ENCODE assay signal across 8 cellular contexts in genomic region chr19:6021878-6022569, GRCh38. TPM values are rescaled to one million over a fixed set of nuclear protein-coding genes. Genes with fewer than 3 reads are reported as not detected.
A peak's percentile ranks its signal among the peaks of the same experiment; 100 is the strongest.
DNase-seq lines count a peak whose midpoint lies in the region; ATAC-seq and TF ChIP-seq lines count a peak whose summit lies in the region.

No MANE protein-coding gene starts in this region.

- no peaks in the 10 kb centered on the region for H3K79me2 ChIP-seq in H9 (ENCODE audit: insufficient read depth, low read length)

- H3K9ac ChIP-seq in H9 (ENCODE audit: extremely low read depth, insufficient read length, low read length) (no peak overlapping the region), endodermal cell (ENCODE audit: extremely low read depth, low read length, poor library complexity, severe bottlenecking) (no peak overlapping the region)

- H3K23ac ChIP-seq in H9 (ENCODE audit: insufficient read length, low read depth, low read length), result no peak overlapping the region

- no peak for ATAC-seq in HG03108 (IDR thresholded peaks at IDR 0.05; ENCODE audit: unreplicated experiment)

- no peak overlapping the region for H2AFZ ChIP-seq in H9 (ENCODE audit: low read length)

- no peaks in the 10 kb centered on the region for H3K23me2 ChIP-seq in H9 (ENCODE audit: insufficient read length, low read depth, low read length, poor library complexity, severe bottlenecking)

- H2BK12ac ChIP-seq in H9 (ENCODE audit: insufficient read length, low read depth, low read length), result no peak overlapping the region

- H2BK15ac ChIP-seq in H9 (ENCODE audit: low read depth, low read length), result no peak overlapping the region

- H3K9me3 ChIP-seq in H9 (ENCODE audit: control insufficient read depth, low read depth, low read length) (no peaks in the 10 kb centered on the region), endodermal cell (ENCODE audit: control insufficient read depth, low read length) (no peaks in the 10 kb centered on the region)

- H4K91ac ChIP-seq in H9 (ENCODE audit: insufficient read length, low read depth, low read length), result no peak overlapping the region

- no CpG with 5 or more reads among the region's 29 CpGs for WGBS in H9 (ENCODE audit: extremely low coverage, insufficient read length, low lambda C conversion rate)
- 46 to 56% methylated on average over 20 to 29 of the region's 29 CpGs for WGBS in endodermal cell (ENCODE audit: insufficient coverage in 1 of 2, insufficient read length in 1 of 2), 2 experiments

- no peaks in the 10 kb centered on the region for H3K36me3 ChIP-seq in endodermal cell (ENCODE audit: control insufficient read depth, insufficient read depth, low read length)

- H3K27me3 ChIP-seq in H9 (ENCODE audit: insufficient read depth, low read length) (no peaks in the 10 kb centered on the region; the same call in 1 of the 2 replicates), endodermal cell (ENCODE audit: control insufficient read depth, insufficient read depth, low read length, poor library complexity, severe bottlenecking) (no peaks in the 10 kb centered on the region)

- H2BK20ac ChIP-seq in H9 (ENCODE audit: low read depth, low read length, poor library complexity, severe bottlenecking), result no peak overlapping the region

- H3K36me3 Mint-ChIP-seq in H9 (ENCODE audit: insufficient read depth in 1 of 3, low read depth in 3 of 3) (no peaks in the 10 kb centered on the region), endodermal cell (ENCODE audit: low read depth) (no peaks in the 10 kb centered on the region)

- no peak overlapping the region for H3K4me3 ChIP-seq in AG09309 (ENCODE audit: control insufficient read depth, low read depth, low read length)
- no peak overlapping the region for H3K4me3 ChIP-seq in endodermal cell (ENCODE audit: low read length)

- no peak overlapping the region for H3K18ac ChIP-seq in H9 (ENCODE audit: insufficient read length, low read depth, low read length)

- no peak overlapping the region for H3K4me3 Mint-ChIP-seq in H9
- no peak overlapping the region for H3K4me3 Mint-ChIP-seq in endodermal cell

- H3K4me1 ChIP-seq in H9 (ENCODE audit: insufficient read depth, low read length) (no peaks in the 10 kb centered on the region), endodermal cell (ENCODE audit: control insufficient read depth, insufficient read depth, low read length) (peaks cover 2% of the 10 kb centered on the region)

- no peak overlapping the region for H2BK5ac ChIP-seq in H9 (ENCODE audit: insufficient read length, low read length)

- H3K27ac ChIP-seq in H9 (ENCODE audit: insufficient read length, low read depth, low read length), result no peak overlapping the region
- no peak overlapping the region for H3K27ac ChIP-seq in endodermal cell (ENCODE audit: low read depth, low read length)

- TF ChIP-seq CTCF in AG09309 (IDR thresholded peaks at IDR 0.05; ENCODE audit: control insufficient read depth, insufficient read depth, low read depth, low read length, missing control alignments) (peak; percentile 55), H9 (conservative IDR thresholded peaks at IDR 0.05) (peak; percentile 95), endodermal cell (conservative IDR thresholded peaks at IDR 0.05) (peak; percentile 97)

- no peak overlapping the region for H2BK120ac ChIP-seq in H9 (ENCODE audit: low read depth, low read length, poor library complexity, severe bottlenecking)

- no peak overlapping the region for H3K56ac ChIP-seq in H9 (ENCODE audit: insufficient read length, low read depth, low read length)

- peaks cover 9 to 31% of the 10 kb centered on the region in 2 experiments; a peak in 3 of 4 replicates for H3K4me1 Mint-ChIP-seq in H9
- H3K4me1 Mint-ChIP-seq in endodermal cell, result peaks cover 6% of the 10 kb centered on the region

- H3K27ac Mint-ChIP-seq in H9, result peak overlapping the region in 2 of 3 experiments; percentile 23 to 89; a peak in 3 of 7 replicates
- H3K27ac Mint-ChIP-seq in endodermal cell, result no peak overlapping the region

- H4K8ac ChIP-seq in H9 (replicated peaks; ENCODE audit: insufficient read length, low read depth, low read length), result no peak overlapping the region

- H3K9me3 Mint-ChIP-seq in H9 (no peaks in the 10 kb centered on the region; a peak in 1 of 5 replicates), endodermal cell (no peaks in the 10 kb centered on the region)

- no peak overlapping the region for H3K4ac ChIP-seq in H9 (ENCODE audit: low read depth, low read length)

- H2AK5ac ChIP-seq in H9 (ENCODE audit: insufficient read length, low read length), result no peak overlapping the region

- no peak overlapping the region for H3K4me2 ChIP-seq in H9 (ENCODE audit: insufficient read depth, insufficient read length, low read length)

- H3K27me3 Mint-ChIP-seq in H9 (ENCODE audit: low read depth), result peaks cover 58% of the 10 kb centered on the region
- H3K27me3 Mint-ChIP-seq in endodermal cell (ENCODE audit: insufficient read depth), result peaks cover 10% of the 10 kb centered on the region

- H3K79me1 ChIP-seq in H9 (ENCODE audit: insufficient read depth, low read depth, low read length, poor library complexity, severe bottlenecking), result no peaks in the 10 kb centered on the region

- no peak overlapping the region for H3T11ph ChIP-seq in H9 (ENCODE audit: low read length)

- H3K14ac ChIP-seq in H9 (ENCODE audit: insufficient read depth, low read length), result no peak overlapping the region

- no peaks in the 10 kb centered on the region for H4K20me1 ChIP-seq in H9 (ENCODE audit: control insufficient read depth, insufficient read depth, insufficient read length)

- no peak overlapping the region for H4K5ac ChIP-seq in H9 (ENCODE audit: insufficient read length, low read depth, low read length)

- no peak for DNase-seq in AG09309 (ENCODE audit: low read depth)
- DNase-seq in H9, result peak; percentile 84
- peak; percentile 74 for DNase-seq in NCI-H774 (lab: John Stamatoyannopoulos, UW)
- DNase-seq in activated CD8-positive, alpha-beta memory T cell treated with anti-CD3 and anti-CD28 coated beads for 1 hour (ENCODE audit: extremely low read depth in 1 of 2, low read depth in 1 of 2), result peak; percentile 46 to 53
- DNase-seq in endodermal cell, result peak; percentile 95
- peak; percentile 66 for DNase-seq in midbrain (lab: John Stamatoyannopoulos, UW)
- DNase-seq in stimulated activated CD8-positive, alpha-beta memory T cell treated with anti-CD3 and anti-CD28 coated beads, Interleukin-2, amount 100 ng/mL, for 1 hour (ENCODE audit: low read depth in 2 of 2), result peak; percentile 33 to 65

RNA-seq across cellular contexts. Expression of gene RANBP3, which starts 44.1 kb away (rescaled TPM):
- 86.5 and 89.9 TPM in 2 replicates for total RNA-seq in H9 (2021)
- 10 to 100 TPM; 77.4 to 81.4 TPM for total RNA-seq in endodermal cell
- 72.9 TPM for polyA plus RNA-seq in endodermal cell (2013, experiment 1 of 2)
- 60.6 TPM for polyA plus RNA-seq in endodermal cell (2013, experiment 2 of 2)
